In the genomic region with DNA sequence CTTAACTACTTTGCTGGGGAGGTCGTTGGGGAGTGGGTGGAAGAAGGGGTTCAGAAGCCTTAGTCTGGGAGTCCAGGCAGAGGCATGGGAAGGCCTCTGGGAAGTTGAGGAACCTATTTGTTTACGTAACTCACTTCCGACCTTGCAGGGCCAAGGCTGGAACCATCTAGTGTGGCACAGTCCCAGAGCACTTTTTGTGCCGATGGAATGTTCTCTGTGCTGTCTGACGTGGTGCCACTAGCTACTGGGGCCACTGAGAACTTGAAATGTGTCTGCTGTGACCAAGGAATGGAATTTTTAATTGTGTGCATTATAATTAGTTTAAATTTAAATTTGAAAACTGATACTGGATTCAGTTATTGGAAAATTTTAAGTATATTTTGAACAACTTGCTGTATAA, we compare ENCODE assay signal across 27 cellular contexts.
"Had no signal": no experiment of that assay in that cellular context is flagged by ENCODE, and none has a peak within 500 bp of the region (broad histone marks: within the 10 kb centered on the region; RNA-seq: fewer than 3 reads in every experiment).

No MANE protein-coding gene starts in this region.

- H3K4me1 Mint-ChIP-seq: activated naive CD8-positive, alpha-beta T cell treated with anti-CD3 and anti-CD28 coated beads, Interleukin-2, amount 50 U/mL, for 24 hours; brain; naive thymus-derived CD4-positive, alpha-beta T cell; neural crest cell; T-cell had no signal

- H3K9me3 Mint-ChIP-seq: activated naive CD8-positive, alpha-beta T cell treated with anti-CD3 and anti-CD28 coated beads, Interleukin-2, amount 50 U/mL, for 24 hours; activated T-helper 1 cell treated with anti-CD3 and anti-CD28 coated beads, Interleukin-12 subunit alpha, Interleukin-12 subunit beta, Interleukin-2, Interleukin-4 antibody, amounts not matched to agents 30 ng/mL and 10 ng/mL and 1 ng/mL, durations not matched to agents 14 hours and 24 hours and 36 hours; brain; naive thymus-derived CD4-positive, alpha-beta T cell; neural crest cell; stimulated activated naive CD8-positive, alpha-beta T cell treated with anti-CD3 and anti-CD28 coated beads, Interleukin-15, Interleukin-2, amounts not matched to agents 100 ng/mL and 50 ng/mL, for 24 hours; T-cell had no signal

- H3K4me1 ChIP-seq: thyroid gland had no signal

- H3K27me3 ChIP-seq: thyroid gland had no signal

- ATAC-seq: activated CD8-positive, alpha-beta T cell treated with anti-CD3 and anti-CD28 coated beads, Interleukin-2, amount 10 ng/mL, durations not matched to agents 7 days and 5 days; activated naive CD8-positive, alpha-beta T cell treated with anti-CD3 and anti-CD28 coated beads, Interleukin-2, amount 50 U/mL, for 24 hours; naive thymus-derived CD4-positive, alpha-beta T cell; T-cell had no signal

- H3K36me3 ChIP-seq: thyroid gland, WERI-Rb-1 had no signal

- H3K36me3 Mint-ChIP-seq: brain; naive thymus-derived CD4-positive, alpha-beta T cell; T-cell had no signal

- H3K9me3 ChIP-seq: thyroid gland had no signal

- H3K4me3 Mint-ChIP-seq: activated CD8-positive, alpha-beta T cell treated with anti-CD3 and anti-CD28 coated beads, Interleukin-2, amount 10 ng/mL, durations not matched to agents 7 days and 5 days; activated naive CD8-positive, alpha-beta T cell treated with anti-CD3 and anti-CD28 coated beads, Interleukin-2, amount 50 U/mL, for 24 hours; activated T-helper 1 cell treated with anti-CD3 and anti-CD28 coated beads, Interleukin-12 subunit alpha, Interleukin-12 subunit beta, Interleukin-2, Interleukin-4 antibody, amounts not matched to agents 30 ng/mL and 10 ng/mL and 1 ng/mL, durations not matched to agents 14 hours and 24 hours and 36 hours; brain; naive thymus-derived CD4-positive, alpha-beta T cell; neural crest cell; stimulated activated naive CD8-positive, alpha-beta T cell treated with anti-CD3 and anti-CD28 coated beads, Interleukin-15, Interleukin-2, amounts not matched to agents 100 ng/mL and 50 ng/mL, for 24 hours; T-cell had no signal

- H3K27me3 Mint-ChIP-seq: naive thymus-derived CD4-positive, alpha-beta T cell; progenitor cell of endocrine pancreas had no signal

- H3K4me3 ChIP-seq: lung, skin epidermis, thyroid gland had no signal

- DNase-seq: activated CD4-positive, alpha-beta T cell treated with anti-CD3 and anti-CD28 coated beads for 1 hour; activated CD4-positive, alpha-beta T cell treated with anti-CD3 and anti-CD28 coated beads, Interleukin-2, amount 50 U/mL, for 1 hour; activated CD8-positive, alpha-beta T cell treated with anti-CD3 and anti-CD28 coated beads, Interleukin-2, amount 10 ng/mL, durations not matched to agents 7 days and 5 days; activated gamma-delta T cell; activated naive CD4-positive, alpha-beta T cell treated with anti-CD3 and anti-CD28 coated beads, Interleukin-2, amount 50 U/mL, for 16 hours; activated naive CD8-positive, alpha-beta T cell treated with anti-CD3 and anti-CD28 coated beads, Interleukin-2, amount 50 U/mL, for 24 hours; anterior cingulate cortex; caudate nucleus; dermis blood vessel endothelial cell; effector CD8-positive, alpha-beta T cell; erythroblast; foreskin melanocyte; glutamatergic neuron; hypothalamus; naive thymus-derived CD4-positive, alpha-beta T cell; stimulated activated CD4-positive, alpha-beta T cell treated with anti-CD3 and anti-CD28 coated beads, Interleukin-1b, Interleukin-23, amount 100 ng/mL, for 48 hours; substantia nigra; T-cell; thyroid gland; WERI-Rb-1 had no signal

- H3K27ac ChIP-seq: thyroid gland, WERI-Rb-1 had no signal

- H3K27ac Mint-ChIP-seq: activated CD8-positive, alpha-beta T cell treated with anti-CD3 and anti-CD28 coated beads, Interleukin-2, amount 10 ng/mL, durations not matched to agents 7 days and 5 days; activated naive CD8-positive, alpha-beta T cell treated with anti-CD3 and anti-CD28 coated beads, Interleukin-2, amount 50 U/mL, for 24 hours; activated T-helper 1 cell treated with anti-CD3 and anti-CD28 coated beads, Interleukin-12 subunit alpha, Interleukin-12 subunit beta, Interleukin-2, Interleukin-4 antibody, amounts not matched to agents 30 ng/mL and 10 ng/mL and 1 ng/mL, durations not matched to agents 14 hours and 24 hours and 36 hours; brain; naive thymus-derived CD4-positive, alpha-beta T cell; progenitor cell of endocrine pancreas; stimulated activated naive CD8-positive, alpha-beta T cell treated with anti-CD3 and anti-CD28 coated beads, Interleukin-15, Interleukin-2, amounts not matched to agents 100 ng/mL and 50 ng/mL, for 24 hours; T-cell had no signal
